In genomic region chr17:50425682-50426471, GRCh38 we compare ENCODE assay signal across 8 cellular contexts. TPM values are rescaled to one million over a fixed set of nuclear protein-coding genes. Genes with fewer than 3 reads are reported as not detected.
A peak's percentile ranks its signal among the peaks of the same experiment; 100 is the strongest.
DNase-seq lines count a peak whose midpoint lies in the region; ATAC-seq and TF ChIP-seq lines count a peak whose summit lies in the region.

Gene ACSF2, plus strand, starts transcription at chr17:50426218. Its CDS starts 44 bp downstream, at chr17:50426262.

- no peak for TF ChIP-seq CTCF in BJ (IDR thresholded peaks at IDR 0.05; ENCODE audit: insufficient read depth, low read depth, low read length)
- TF ChIP-seq CTCF in LNCaP clone FGC (IDR thresholded peaks at IDR 0.05; ENCODE audit: control insufficient read depth, extremely low read depth, insufficient read depth) = no peak

- H3K4me3 ChIP-seq in BJ (ENCODE audit: low read depth, low read length) (peak within 1 kb of the TSS; percentile 65), LNCaP clone FGC (ENCODE audit: low read depth, low read length) (peak within 1 kb of the TSS; percentile 57)

- no peaks in the 10 kb centered on the region for H3K27me3 ChIP-seq in BJ (ENCODE audit: control insufficient read depth, insufficient read depth, low read length)

- ATAC-seq in GM19455 (IDR thresholded peaks at IDR 0.05; ENCODE audit: unreplicated experiment) (peak; percentile 63), GM18873 (IDR thresholded peaks at IDR 0.05; ENCODE audit: low FRiP score, unreplicated experiment) (no peak)

- DNase-seq in BJ (ENCODE audit: low read depth) (no peak), LNCaP clone FGC (ENCODE audit: low read depth) (no peak), kidney tubule cell (ENCODE audit: low spot score) (peak; percentile 60)
- DNase-seq in activated CD4-positive, CD25-positive, alpha-beta regulatory T cell (lab: John Stamatoyannopoulos, UW) = peak; percentile 43 to 61 (median 48)
- DNase-seq in central memory CD4-positive, alpha-beta T cell = peak; percentile 52
- peak; percentile 68 for DNase-seq in stimulated activated CD4-positive, alpha-beta T cell treated with anti-CD3 and anti-CD28 coated beads, Interleukin-1b, Interleukin-23, amount 100 ng/mL, for 48 hours

- H3K36me3 ChIP-seq in BJ (ENCODE audit: control insufficient read depth, insufficient read depth, low read length) = no peaks in the 10 kb centered on the region

- CTCF ChIA-PET in BJ (lab: Yijun Ruan, JAX) = interaction anchor here (0.6 to 1.6 kb wide), 5 partner anchors 12 to 256 kb away, joined by 3 to 5 read pairs (median 3); partner anchors contain the start of gene LRRC59

- POLR2A ChIA-PET in BJ (lab: Charles Lee) = interaction anchor here (0.6 kb wide), 1 partner anchor 215 kb away, joined by 4 read pairs; no protein-coding TSS in a partner anchor

RNA-seq across cellular contexts. Expression of gene ACSF2, which starts in this region (rescaled TPM):
- polyA plus RNA-seq in BJ (2011; rRNA removed) = 19.9 and 25.4 TPM in 2 replicates
- 19.8 and 31.7 TPM in 2 replicates for polyA minus RNA-seq in BJ (2011; rRNA and poly(A)+ RNA removed)

Comparison
In these comparisons a context has a peak if more than half of its experiments do, and no peak if none do; other contexts are left out.
1. DNase-seq: peak in activated CD4-positive, CD25-positive, alpha-beta regulatory T cell (4 of 4), central memory CD4-positive, alpha-beta T cell (single experiment), kidney tubule cell (single experiment) and stimulated activated CD4-positive, alpha-beta T cell treated with anti-CD3 and anti-CD28 coated beads, Interleukin-1b, Interleukin-23, amount 100 ng/mL, for 48 hours (single experiment); none in BJ (single experiment) and LNCaP clone FGC (single experiment).